Comparison of ENCODE assay signal across 8 cellular contexts in genomic region chr12:54324617-54325441, GRCh38. TPM values are rescaled to one million over a fixed set of nuclear protein-coding genes. Genes with fewer than 3 reads are reported as not detected.
DNase-seq lines count a peak whose midpoint lies in the region; ATAC-seq and TF ChIP-seq lines count a peak whose summit lies in the region.

A gene with protein sequence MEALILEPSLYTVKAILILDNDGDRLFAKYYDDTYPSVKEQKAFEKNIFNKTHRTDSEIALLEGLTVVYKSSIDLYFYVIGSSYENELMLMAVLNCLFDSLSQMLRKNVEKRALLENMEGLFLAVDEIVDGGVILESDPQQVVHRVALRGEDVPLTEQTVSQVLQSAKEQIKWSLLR (plus strand): TSS chr12:54325131. CDS start chr12:54325164, 33 bp downstream.

- no peaks in the 10 kb centered on the region for H3K9me3 Mint-ChIP-seq in nephron progenitor cell
- H3K9me3 Mint-ChIP-seq in stimulated activated naive CD8-positive, alpha-beta T cell treated with anti-CD3 and anti-CD28 coated beads, Interleukin-15, amount 100 ng/mL, for 72 hours: no peaks in the 10 kb centered on the region

- no peaks in the 10 kb centered on the region for H3K36me3 Mint-ChIP-seq in nephron progenitor cell (ENCODE audit: low read depth)

- H3K27me3 ChIP-seq in HAP-1 (ENCODE audit: low read depth) (no peaks in the 10 kb centered on the region), MG63 (no peaks in the 10 kb centered on the region)

- H3K27ac Mint-ChIP-seq in nephron progenitor cell: peak within 1 kb of the TSS; percentile 99
- H3K27ac Mint-ChIP-seq in stimulated activated naive CD8-positive, alpha-beta T cell treated with anti-CD3 and anti-CD28 coated beads, Interleukin-15, amount 100 ng/mL, for 72 hours: peak within 1 kb of the TSS; percentile 98 to 99

- in situ Hi-C loops in HAP-1 (cut with MboI; ENCODE audit: low sequenced_read_pairs): no loop called here

- H3K27me3 Mint-ChIP-seq in nephron progenitor cell (ENCODE audit: low read depth, poor library complexity): no peaks in the 10 kb centered on the region
- no peaks in the 10 kb centered on the region for H3K27me3 Mint-ChIP-seq in stimulated activated naive CD8-positive, alpha-beta T cell treated with anti-CD3 and anti-CD28 coated beads, Interleukin-15, amount 100 ng/mL, for 72 hours

- H3K36me3 ChIP-seq in HAP-1 (replicated peaks) (peaks cover 15% of the 10 kb centered on the region), MG63 (peaks cover 26% of the 10 kb centered on the region)

- peak; percentile 62 for TF ChIP-seq CTCF in nephron progenitor cell (IDR thresholded peaks at IDR 0.05)

- H3K4me1 Mint-ChIP-seq in nephron progenitor cell: peaks cover 45% of the 10 kb centered on the region
- H3K4me1 Mint-ChIP-seq in stimulated activated naive CD8-positive, alpha-beta T cell treated with anti-CD3 and anti-CD28 coated beads, Interleukin-15, amount 100 ng/mL, for 72 hours: peaks cover 40% of the 10 kb centered on the region

- peaks cover 24% of the 10 kb centered on the region for H3K4me1 ChIP-seq in HAP-1

- peak; percentile 98 for ATAC-seq in stimulated activated naive CD8-positive, alpha-beta T cell treated with anti-CD3 and anti-CD28 coated beads, Interleukin-15, amount 100 ng/mL, for 72 hours

- no peaks in the 10 kb centered on the region for H3K9me3 ChIP-seq in HAP-1
- H3K9me3 ChIP-seq in MG63: no peaks in the 10 kb centered on the region

- peak; percentile 96 for DNase-seq in GDM1 (lab: John Stamatoyannopoulos, UW)
- peak; percentile 97 to 100 for DNase-seq in HAP-1 (ENCODE audit: low spot score in 2 of 2)
- DNase-seq in MG63: peak; percentile 96
- DNase-seq in SHP77 treated with DMSO at 0.1 percent for 48 hours (lab: John Stamatoyannopoulos, UW): peak; percentile 99
- DNase-seq in activated effector memory CD4-positive, alpha-beta T cell treated with anti-CD3 and anti-CD28 coated beads, Interleukin-2, amount 50 U/mL, for 16 hours: peak; percentile 97
- peak; percentile 99 for DNase-seq in fibroblast of the conjunctiva (ENCODE audit: low read depth)
- peak; percentile 90 for DNase-seq in nephron progenitor cell
- DNase-seq in stimulated activated naive CD8-positive, alpha-beta T cell treated with anti-CD3 and anti-CD28 coated beads, Interleukin-15, amount 100 ng/mL, for 72 hours: peak; percentile 89 to 94

- H3K4me3 ChIP-seq in HAP-1 (peak within 1 kb of the TSS; percentile 87), MG63 (peak within 1 kb of the TSS; percentile 91)

- peak within 1 kb of the TSS; percentile 98 for H3K4me3 Mint-ChIP-seq in nephron progenitor cell
- peak within 1 kb of the TSS; percentile 95 to 96 for H3K4me3 Mint-ChIP-seq in stimulated activated naive CD8-positive, alpha-beta T cell treated with anti-CD3 and anti-CD28 coated beads, Interleukin-15, amount 100 ng/mL, for 72 hours

RNA-seq across cellular contexts. Expression of the gene that starts here (rescaled TPM):
- total RNA-seq in MG63 (2014; rRNA removed; shearing (Covaris generic); ENCODE audit: low replicate concordance): 243 and 381 TPM in 2 replicates

Comparison
In these comparisons a context has a peak if more than half of its experiments do, and no peak if none do; other contexts are left out.
1. Peak in every context shown above with its lines: DNase-seq, ATAC-seq and H3K4me3 ChIP-seq.